ENCODE assay signal across 30 cellular contexts in genomic region chr3:69378112-69378799, GRCh38.
"Had no signal": no experiment of that assay in that cellular context is flagged by ENCODE, and none has a peak within 500 bp of the region (broad histone marks: within the 10 kb centered on the region; RNA-seq: fewer than 3 reads in every experiment).

No MANE protein-coding gene starts in this region.

- H3K27ac ChIP-seq: pancreas, prostate gland, suprapubic skin, tibial nerve, uterus had no signal

- H3K9me3 ChIP-seq: ascending aorta, pancreas, prostate gland, suprapubic skin, tibial nerve, uterus had no signal

- DNase-seq: activated CD4-positive, alpha-beta T cell treated with anti-CD3 and anti-CD28 coated beads for 36 hours; activated CD4-positive, CD25-positive, alpha-beta regulatory T cell; activated CD8-positive, alpha-beta memory T cell treated with anti-CD3 and anti-CD28 coated beads, Interleukin-2, amount 10 ng/mL, durations not matched to agents 7 days and 5 days; activated CD8-positive, alpha-beta T cell treated with anti-CD3 and anti-CD28 coated beads, Interleukin-2, amount 10 ng/mL, durations not matched to agents 7 days and 5 days; activated effector memory CD4-positive, alpha-beta T cell treated with anti-CD3 and anti-CD28 coated beads, Interleukin-2, amount 50 U/mL, for 16 hours; activated naive CD4-positive, alpha-beta T cell treated with anti-CD3 and anti-CD28 coated beads for 36 hours; activated naive CD8-positive, alpha-beta T cell treated with anti-CD3 and anti-CD28 coated beads, Interleukin-2, amount 10 ng/mL, durations not matched to agents 7 days and 5 days; activated T-cell treated with anti-CD3 and anti-CD28 coated beads, Interleukin-2, amount 50 U/mL, for 72 hours; caudate nucleus; endodermal cell; foreskin fibroblast; head of caudate nucleus; hippocampal formation; left cardiac atrium; midbrain; naive thymus-derived CD4-positive, alpha-beta T cell; nucleus accumbens; pancreas; retina; stimulated activated CD4-positive, alpha-beta T cell treated with anti-CD3 and anti-CD28 coated beads, Interleukin-1b, Interleukin-23, amount 100 ng/mL, for 48 hours; stimulated activated CD4-positive, alpha-beta T cell treated with anti-CD3 and anti-CD28 coated beads, Interleukin-4, amount 100 ng/mL, for 4 hours; stimulated activated naive CD4-positive, alpha-beta T cell; T-helper 1 cell; uterus had no signal

- ATAC-seq: activated CD4-positive, alpha-beta T cell treated with anti-CD3 and anti-CD28 coated beads for 36 hours; activated CD8-positive, alpha-beta memory T cell treated with anti-CD3 and anti-CD28 coated beads, Interleukin-2, amount 10 ng/mL, durations not matched to agents 7 days and 5 days; activated CD8-positive, alpha-beta T cell treated with anti-CD3 and anti-CD28 coated beads, Interleukin-2, amount 10 ng/mL, durations not matched to agents 7 days and 5 days; activated T-cell treated with anti-CD3 and anti-CD28 coated beads, Interleukin-2, amount 50 U/mL, for 72 hours; esophagus mucosa; naive thymus-derived CD4-positive, alpha-beta T cell had no signal

- H3K36me3 ChIP-seq: ascending aorta, pancreas, prostate gland, suprapubic skin, tibial nerve, uterus had no signal

- H3K4me1 ChIP-seq: ascending aorta, pancreas, prostate gland, uterus had no signal

- H3K4me3 ChIP-seq: ascending aorta, pancreas, prostate gland, smooth muscle cell, suprapubic skin, tibial nerve, uterus had no signal

- H3K27me3 ChIP-seq: ascending aorta, suprapubic skin, tibial nerve, uterus had no signal
